ENCODE assay signal across 21 cellular contexts in genomic region chr9:71929223-71929622, GRCh38. TPM values are rescaled to one million over a fixed set of nuclear protein-coding genes. Genes with fewer than 3 reads are reported as not detected.
DNase-seq lines count a peak whose midpoint lies in the region; FAIRE-seq and TF ChIP-seq lines count a peak whose summit lies in the region.
"Had no signal": no experiment of that assay in that cellular context is flagged by ENCODE, and none has a peak within 500 bp of the region (broad histone marks: within the 10 kb centered on the region; RNA-seq: fewer than 3 reads in every experiment).

No MANE protein-coding gene starts in this region.

- H3K4me1 ChIP-seq in spleen: no peaks in the 10 kb centered on the region
- H3K4me1 ChIP-seq: parathyroid adenoma had no signal

- intact Hi-C loops in spleen (cut with DNase I; ENCODE audit: low total_unique reads): no loop called here

- DNase-seq in HS-5 (ENCODE audit: low read depth) (peak; percentile 57), bronchial epithelial cell (ENCODE audit: low read depth) (peak; percentile 94), kidney tubule cell (ENCODE audit: low spot score) (peak; percentile 20), activated gamma-delta T cell (lab: John Stamatoyannopoulos, UW) (no peak), foreskin melanocyte (no peak), spleen (no peak)
- DNase-seq in activated CD4-positive, alpha-beta T cell treated with anti-CD3 and anti-CD28 coated beads, Interleukin-2, amount 50 U/mL, for 1 hour: no peak
- DNase-seq: activated CD8-positive, alpha-beta T cell treated with anti-CD3 and anti-CD28 coated beads, Interleukin-2, amount 10 ng/mL, durations not matched to agents 7 days and 5 days; CD4-positive, CD25-positive, alpha-beta regulatory T cell; DMS79 treated with DMSO at 0.1 percent for 48 hours; KBM-7; left cardiac atrium; NCI-H1417; stimulated activated naive B cell treated with anti-CD40 and anti-IgM and Interleukin-4, amounts not matched to agents 10 μg/mL and 1 μg/mL and 100 μg/mL, for 72 hours; SW 1271; transverse colon; WERI-Rb-1 had no signal

- H3K36me3 ChIP-seq in bronchial epithelial cell (ENCODE audit: control insufficient read depth, insufficient read depth, low read length) (no peaks in the 10 kb centered on the region), spleen (no peaks in the 10 kb centered on the region)
- H3K36me3 ChIP-seq: transverse colon, WERI-Rb-1 had no signal

- FAIRE-seq in bronchial epithelial cell (lab: Jason Lieb, UNC): no peak

- H3K4me3 ChIP-seq in bronchial epithelial cell (ENCODE audit: low read depth, low read length): no peak overlapping the region
- H3K4me3 ChIP-seq in spleen: no peak overlapping the region
- H3K4me3 ChIP-seq: coronary artery, transverse colon had no signal

- TF ChIP-seq POLR2A in spleen (IDR thresholded peaks at IDR 0.05): no peak

- H3K27ac ChIP-seq in 22Rv1 (peak overlapping the region; percentile 19; the same call in 1 of the 2 replicates), spleen (no peak overlapping the region)
- H3K27ac ChIP-seq: coronary artery, HL-60, parathyroid adenoma, transverse colon, WERI-Rb-1 had no signal

- H3K27me3 ChIP-seq in bronchial epithelial cell (ENCODE audit: control insufficient read depth, insufficient read depth, low read length): no peaks in the 10 kb centered on the region
- H3K27me3 ChIP-seq in spleen (replicated peaks in 1 of 7): no peaks in the 10 kb centered on the region
- H3K27me3 ChIP-seq: transverse colon had no signal

- TF ChIP-seq CTCF in 22Rv1 (IDR thresholded peaks at IDR 0.05) (no peak), bronchial epithelial cell (IDR thresholded peaks at IDR 0.05; ENCODE audit: insufficient read depth, low read length, severe bottlenecking) (no peak), spleen (IDR thresholded peaks at IDR 0.05 in 8 of 11, conservative IDR thresholded peaks at IDR 0.05 in 3 of 11) (no peak)

- 94 to 99% (median 98%) methylated on average over 2 of the region's 2 CpGs for WGBS in spleen, 5 donors

- H3K9me3 ChIP-seq in spleen: no peaks in the 10 kb centered on the region
- H3K9me3 ChIP-seq: transverse colon had no signal

RNA-seq across cellular contexts. Expression of gene C9orf85, which starts 17.8 kb away (rescaled TPM):
- 11.3 and 14.1 TPM in 2 replicates for total RNA-seq in bronchial epithelial cell
- 10 to 100 TPM in 3 of 7 donors, 1 to 10 TPM in 4; 7.3 to 17.8 (median 10.0) TPM for total RNA-seq in spleen
- 1 to 10 TPM; 7.1 to 9.5 (median 9.1) TPM for polyA plus RNA-seq in spleen

RNA-seq across cellular contexts. Expression of gene ABHD17B, which starts 18.2 kb away (rescaled TPM):
- total RNA-seq in bronchial epithelial cell (24.7 and 32.5 TPM in 2 replicates), spleen (10 to 100 TPM; 14.9 to 26.6 (median 17.9) TPM)
- 1 to 10 TPM; 3.6 to 8.3 (median 5.9) TPM for polyA plus RNA-seq in spleen

Comparison
In these comparisons a context has a peak if more than half of its experiments do, and no peak if none do; other contexts are left out.
1. DNase-seq: peak in HS-5 (single experiment), bronchial epithelial cell (single experiment) and kidney tubule cell (single experiment); none in activated gamma-delta T cell (single experiment), foreskin melanocyte (single experiment), activated CD4-positive, alpha-beta T cell treated with anti-CD3 and anti-CD28 coated beads, Interleukin-2, amount 50 U/mL, for 1 hour (single experiment) and spleen (single experiment).